ENCODE assay signal across 8 cellular contexts in genomic region chr3:133573054-133573628, GRCh38. TPM values are rescaled to one million over a fixed set of nuclear protein-coding genes. Genes with fewer than 3 reads are reported as not detected.
DNase-seq lines count a peak whose midpoint lies in the region; ATAC-seq and TF ChIP-seq lines count a peak whose summit lies in the region.

No MANE protein-coding gene starts in this region.

- WGBS in adipose tissue, 3 donors, result 0 to 1% (median 1%) methylated on average over 32 to 33 of the region's 33 CpGs

- DNase-seq in Peyer's patch, result peak; percentile 100
- DNase-seq in right atrium auricular region (ENCODE audit: low spot score), result peak; percentile 100
- DNase-seq in retinal pigment epithelial cell (ENCODE audit: low read depth), result peak; percentile 99
- no peak for DNase-seq in NCI-H2171 (lab: John Stamatoyannopoulos, UW)
- DNase-seq in NCI-H2171 treated with DMSO at 0.1 percent for 48 hours (lab: John Stamatoyannopoulos, UW), result no peak

- H3K9me3 ChIP-seq in Peyer's patch (no peaks in the 10 kb centered on the region), right atrium auricular region (no peaks in the 10 kb centered on the region)

- peaks cover 0 to 22% (median 0%) of the 10 kb centered on the region in 3 donors for H3K36me3 ChIP-seq in Peyer's patch
- H3K36me3 ChIP-seq in right atrium auricular region, result peaks cover 29% of the 10 kb centered on the region

- peak; percentile 4 to 60 for TF ChIP-seq POLR2A in Peyer's patch (IDR thresholded peaks at IDR 0.05)

- TF ChIP-seq CTCF in GM12872 (IDR thresholded peaks at IDR 0.05; ENCODE audit: insufficient read depth, low read depth, low read length), result 0 out of 3 replicates have a peak, but pooled peaks have one; percentile 25
- TF ChIP-seq CTCF in Peyer's patch (IDR thresholded peaks at IDR 0.05), result peak in 5 of 6 experiments; percentile 10 to 45 (median 21)
- no peak for TF ChIP-seq CTCF in right atrium auricular region (IDR thresholded peaks at IDR 0.05)
- TF ChIP-seq CTCF in retinal pigment epithelial cell (conservative IDR thresholded peaks at IDR 0.05; ENCODE audit: low read depth, low read length), result peak; percentile 24

- H3K27me3 ChIP-seq in Peyer's patch (no peaks in the 10 kb centered on the region), right atrium auricular region (no peaks in the 10 kb centered on the region)

- peak; percentile 79 for ATAC-seq in HG02642 (IDR thresholded peaks at IDR 0.05; ENCODE audit: poor library complexity, unreplicated experiment)

- H3K4me1 ChIP-seq in Peyer's patch (peaks cover 0 to 36% (median 7%) of the 10 kb centered on the region in 4 donors), right atrium auricular region (peaks cover 0 to 53% of the 10 kb centered on the region in 2 donors)

- H3K4me3 ChIP-seq in Peyer's patch (peak overlapping the region; percentile 67 to 94 (median 76)), right atrium auricular region (peak overlapping the region; percentile 51 to 75), retinal pigment epithelial cell (ENCODE audit: low read length) (peak overlapping the region; percentile 98)

- H3K27ac ChIP-seq in Peyer's patch (peak overlapping the region; percentile 93 to 100 (median 94)), adipose tissue (ENCODE audit: low read depth, low read length) (peak overlapping the region; percentile 65), right atrium auricular region (peak overlapping the region; percentile 92 to 97)

RNA-seq across cellular contexts. Expression of gene CDV3, which starts 0.3 kb away (rescaled TPM):
- total RNA-seq in Peyer's patch (100 to 1,000 TPM in 1 of 4 donors, 10 to 100 TPM in 3; 45.0 to 123 (median 58.3) TPM), right atrium auricular region (100 to 1,000 TPM; 108 to 122 TPM)
- polyA plus RNA-seq in adipose tissue, result 100 to 1,000 TPM in 2 of 3 donors, 10 to 100 TPM in 1; 43.3 to 109 (median 106) TPM

Comparison
In these comparisons a context has a peak if more than half of its experiments do, and no peak if none do; other contexts are left out.
1. CTCF ChIP-seq: peak in GM12872 (single experiment), Peyer's patch (5 of 6) and retinal pigment epithelial cell (single experiment); none in right atrium auricular region (0 of 2).
2. DNase-seq: peak in Peyer's patch (3 of 3), right atrium auricular region (single experiment) and retinal pigment epithelial cell (single experiment); none in NCI-H2171 (single experiment) and NCI-H2171 treated with DMSO at 0.1 percent for 48 hours (single experiment).
3. Peak in every context shown above with its lines, with median percentiles within 50 percentile points of each other: H3K27ac ChIP-seq and H3K4me3 ChIP-seq.